In the genomic region with DNA sequence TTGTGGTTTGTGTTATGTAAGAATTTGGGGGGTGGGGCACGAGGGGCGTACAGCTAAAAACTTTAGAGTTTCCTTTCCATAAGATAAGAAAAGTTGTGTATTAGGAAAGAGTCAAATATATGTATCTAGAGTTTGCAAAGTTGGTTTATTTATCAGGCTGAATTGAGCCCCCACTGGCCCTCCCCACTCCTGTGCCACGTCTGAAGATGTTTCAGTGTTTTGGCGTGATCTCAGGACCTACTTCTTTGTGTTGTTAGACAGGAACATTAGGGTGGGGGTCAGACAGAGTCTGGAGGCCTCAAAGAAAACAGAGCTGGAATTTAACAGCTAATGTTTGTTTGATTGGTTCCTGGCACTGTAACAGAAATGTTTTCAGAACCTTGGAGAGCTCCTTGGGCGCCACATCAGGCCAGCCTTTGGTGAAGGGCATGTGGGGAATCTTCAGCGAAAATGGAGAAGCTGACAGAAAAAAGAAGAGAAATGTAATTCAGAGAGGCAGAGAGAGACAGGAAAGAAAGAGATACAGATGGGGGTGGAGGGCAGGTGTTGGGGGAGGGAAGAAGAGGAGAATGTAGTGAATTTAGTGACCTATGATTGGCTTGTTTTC, we compare ENCODE assay signal across 9 cellular contexts. TPM values are rescaled to one million over a fixed set of nuclear protein-coding genes. Genes with fewer than 3 reads are reported as not detected.
DNase-seq lines count a peak whose midpoint lies in the region; ATAC-seq and TF ChIP-seq lines count a peak whose summit lies in the region.
"Had no signal": no experiment of that assay in that cellular context is flagged by ENCODE, and none has a peak within 500 bp of the region (broad histone marks: within the 10 kb centered on the region; RNA-seq: fewer than 3 reads in every experiment).

No MANE protein-coding gene starts in this region.

- peaks cover 0 to 11% (median 10%) of the 10 kb centered on the region in 4 donors for H3K4me1 ChIP-seq in esophagus muscularis mucosa
- H3K4me1 ChIP-seq in neuron (ENCODE audit: insufficient read depth, low read length), result peaks cover 15% of the 10 kb centered on the region

- H3K27ac ChIP-seq in esophagus muscularis mucosa (replicated peaks in 1 of 4), result no peak overlapping the region

- intact Hi-C loops in esophagus muscularis mucosa (cut with DNase I), result no loop called here

- peak; percentile 30 for DNase-seq in activated CD4-positive, alpha-beta T cell treated with anti-CD3 and anti-CD28 coated beads for 48 hours
- no peak for DNase-seq in activated CD4-positive, alpha-beta T cell treated with anti-CD3 and anti-CD28 coated beads, Interleukin-2, amount 50 U/mL, for 4 hours
- DNase-seq in esophagus muscularis mucosa (ENCODE audit: extremely low spot score), result peak; percentile 42
- no peak for DNase-seq in activated CD8-positive, alpha-beta memory T cell treated with anti-CD3 and anti-CD28 coated beads, Interleukin-2, amount 50 U/mL, for 48 hours
- DNase-seq: activated B cell treated with CpG ODN at 0.5 μM for 24 hours had no signal

- peaks cover 0 to 8% (median 0%) of the 10 kb centered on the region in 4 donors for H3K27me3 ChIP-seq in esophagus muscularis mucosa
- H3K27me3 ChIP-seq in neuron (ENCODE audit: insufficient read depth, low read length), result no peaks in the 10 kb centered on the region

- no peak for TF ChIP-seq CTCF in esophagus muscularis mucosa (IDR thresholded peaks at IDR 0.05)

- H2AFZ ChIP-seq in neuron (ENCODE audit: low read depth, low read length), result peak overlapping the region; percentile 48

- H3K4me3 ChIP-seq in esophagus muscularis mucosa (peak overlapping the region in 2 of 4 donors; percentile 31 to 34), neuron (ENCODE audit: low read length) (peak overlapping the region; percentile 55)

- no peak for TF ChIP-seq POLR2A in esophagus muscularis mucosa (IDR thresholded peaks at IDR 0.05; ENCODE audit: low read depth)

- no peaks in the 10 kb centered on the region for H3K36me3 ChIP-seq in esophagus muscularis mucosa
- H3K36me3 ChIP-seq in neuron (ENCODE audit: insufficient read depth, low read length), result no peaks in the 10 kb centered on the region

- peak; percentile 61 for ATAC-seq in HG03432 (IDR thresholded peaks at IDR 0.05; ENCODE audit: unreplicated experiment)
- no peak for ATAC-seq in SK-N-SH treated with all-trans-retinoic acid at 6 μM for 48 hours
- no peak for ATAC-seq in GM21529 (IDR thresholded peaks at IDR 0.05; ENCODE audit: unreplicated experiment)

- H3K9me3 ChIP-seq in esophagus muscularis mucosa, result no peaks in the 10 kb centered on the region
- no peaks in the 10 kb centered on the region for H3K9me3 ChIP-seq in neuron (ENCODE audit: low read length)

- no peak for TF ChIP-seq EP300 in esophagus muscularis mucosa (IDR thresholded peaks at IDR 0.05)

- WGBS in esophagus muscularis mucosa, result 2% methylated on average over 6 of the region's 6 CpGs

TF ChIP-seq in SK-N-SH treated with all-trans-retinoic acid at 6 μM for 48 hours, 23 proteins besides CTCF, POLR2A, EP300 and RAD21:
- peak; percentile 93 for TF ChIP-seq SNAI2 (CRISPR knock-in tag; IDR thresholded peaks at IDR 0.05)
- TF ChIP-seq TCF4 (CRISPR knock-in tag; IDR thresholded peaks at IDR 0.05; ENCODE audit: borderline replicate concordance), result 0 out of 2 replicates have a peak, but pooled peaks have one; percentile 31
- TF ChIP-seq ZNF565 (CRISPR knock-in tag; conservative IDR thresholded peaks at IDR 0.05; ENCODE audit: low read depth), result no peak
- 0 out of 2 replicates have a peak, but pooled peaks have one; percentile 10 for TF ChIP-seq ZNF8 (CRISPR knock-in tag; IDR thresholded peaks at IDR 0.05)
- TF ChIP-seq, protein P1, sequence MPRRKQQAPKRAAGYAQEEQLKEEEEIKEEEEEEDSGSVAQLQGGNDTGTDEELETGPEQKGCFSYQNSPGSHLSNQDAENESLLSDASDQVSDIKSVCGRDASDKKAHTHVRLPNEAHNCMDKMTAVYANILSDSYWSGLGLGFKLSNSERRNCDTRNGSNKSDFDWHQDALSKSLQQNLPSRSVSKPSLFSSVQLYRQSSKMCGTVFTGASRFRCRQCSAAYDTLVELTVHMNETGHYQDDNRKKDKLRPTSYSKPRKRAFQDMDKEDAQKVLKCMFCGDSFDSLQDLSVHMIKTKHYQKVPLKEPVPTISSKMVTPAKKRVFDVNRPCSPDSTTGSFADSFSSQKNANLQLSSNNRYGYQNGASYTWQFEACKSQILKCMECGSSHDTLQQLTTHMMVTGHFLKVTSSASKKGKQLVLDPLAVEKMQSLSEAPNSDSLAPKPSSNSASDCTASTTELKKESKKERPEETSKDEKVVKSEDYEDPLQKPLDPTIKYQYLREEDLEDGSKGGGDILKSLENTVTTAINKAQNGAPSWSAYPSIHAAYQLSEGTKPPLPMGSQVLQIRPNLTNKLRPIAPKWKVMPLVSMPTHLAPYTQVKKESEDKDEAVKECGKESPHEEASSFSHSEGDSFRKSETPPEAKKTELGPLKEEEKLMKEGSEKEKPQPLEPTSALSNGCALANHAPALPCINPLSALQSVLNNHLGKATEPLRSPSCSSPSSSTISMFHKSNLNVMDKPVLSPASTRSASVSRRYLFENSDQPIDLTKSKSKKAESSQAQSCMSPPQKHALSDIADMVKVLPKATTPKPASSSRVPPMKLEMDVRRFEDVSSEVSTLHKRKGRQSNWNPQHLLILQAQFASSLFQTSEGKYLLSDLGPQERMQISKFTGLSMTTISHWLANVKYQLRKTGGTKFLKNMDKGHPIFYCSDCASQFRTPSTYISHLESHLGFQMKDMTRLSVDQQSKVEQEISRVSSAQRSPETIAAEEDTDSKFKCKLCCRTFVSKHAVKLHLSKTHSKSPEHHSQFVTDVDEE (CRISPR knock-in tag; IDR thresholded peaks at IDR 0.05), result peak; percentile 64; the same call in 1 of the 2 replicates
- no peak for TF ChIP-seq ZNF70 (CRISPR knock-in tag; IDR thresholded peaks at IDR 0.05)
- no peak for TF ChIP-seq GLIS3 (CRISPR knock-in tag; IDR thresholded peaks at IDR 0.05)
- 0 out of 2 replicates have a peak, but pooled peaks have one; percentile 54 for TF ChIP-seq ZFP3 (CRISPR knock-in tag; IDR thresholded peaks at IDR 0.05)
- peak; percentile 86; the same call in 1 of the 2 replicates for TF ChIP-seq CSDC2 (CRISPR knock-in tag; IDR thresholded peaks at IDR 0.05)
- peak; percentile 26; the same call in 1 of the 2 replicates for TF ChIP-seq PPARA (CRISPR knock-in tag; IDR thresholded peaks at IDR 0.05; ENCODE audit: borderline replicate concordance)
- TF ChIP-seq, protein P2, sequence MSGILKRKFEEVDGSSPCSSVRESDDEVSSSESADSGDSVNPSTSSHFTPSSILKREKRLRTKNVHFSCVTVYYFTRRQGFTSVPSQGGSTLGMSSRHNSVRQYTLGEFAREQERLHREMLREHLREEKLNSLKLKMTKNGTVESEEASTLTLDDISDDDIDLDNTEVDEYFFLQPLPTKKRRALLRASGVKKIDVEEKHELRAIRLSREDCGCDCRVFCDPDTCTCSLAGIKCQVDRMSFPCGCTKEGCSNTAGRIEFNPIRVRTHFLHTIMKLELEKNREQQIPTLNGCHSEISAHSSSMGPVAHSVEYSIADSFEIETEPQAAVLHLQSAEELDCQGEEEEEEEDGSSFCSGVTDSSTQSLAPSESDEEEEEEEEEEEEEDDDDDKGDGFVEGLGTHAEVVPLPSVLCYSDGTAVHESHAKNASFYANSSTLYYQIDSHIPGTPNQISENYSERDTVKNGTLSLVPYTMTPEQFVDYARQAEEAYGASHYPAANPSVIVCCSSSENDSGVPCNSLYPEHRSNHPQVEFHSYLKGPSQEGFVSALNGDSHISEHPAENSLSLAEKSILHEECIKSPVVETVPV (CRISPR knock-in tag; IDR thresholded peaks at IDR 0.05), result no peak
- peak; percentile 33 for TF ChIP-seq ISL1 (CRISPR knock-in tag; IDR thresholded peaks at IDR 0.05)
TF ChIP-seq in SK-N-SH treated with all-trans-retinoic acid at 6 μM for 48 hours: peak in this region for 8.

RNA-seq across cellular contexts. Expression of a gene that starts 0.7 kb away (rescaled TPM):
- 1 to 10 TPM in 1 of 4 donors, under 1 TPM in 3; 0.11 to 1.2 (median 0.54) TPM for total RNA-seq in esophagus muscularis mucosa
- total RNA-seq: activated B cell treated with CpG ODN at 0.5 μM for 24 hours had no signal

Comparison
In these comparisons a context has a peak if more than half of its experiments do, and no peak if none do; other contexts are left out.
1. DNase-seq: peak in activated CD4-positive, alpha-beta T cell treated with anti-CD3 and anti-CD28 coated beads for 48 hours (single experiment) and esophagus muscularis mucosa (single experiment); none in activated CD4-positive, alpha-beta T cell treated with anti-CD3 and anti-CD28 coated beads, Interleukin-2, amount 50 U/mL, for 4 hours (0 of 2) and activated CD8-positive, alpha-beta memory T cell treated with anti-CD3 and anti-CD28 coated beads, Interleukin-2, amount 50 U/mL, for 48 hours (single experiment).